Comparison of ENCODE assay signal across 1 cellular context in genomic region chr6:133040025-133040838, GRCh38.
TF ChIP-seq lines count a peak whose summit lies in the region.

No MANE protein-coding gene starts in this region.

TF ChIP-seq in HCT116, 20 proteins besides CTCF, POLR2A, EP300 and RAD21 (continued from another document):
- TF ChIP-seq, protein P1, sequence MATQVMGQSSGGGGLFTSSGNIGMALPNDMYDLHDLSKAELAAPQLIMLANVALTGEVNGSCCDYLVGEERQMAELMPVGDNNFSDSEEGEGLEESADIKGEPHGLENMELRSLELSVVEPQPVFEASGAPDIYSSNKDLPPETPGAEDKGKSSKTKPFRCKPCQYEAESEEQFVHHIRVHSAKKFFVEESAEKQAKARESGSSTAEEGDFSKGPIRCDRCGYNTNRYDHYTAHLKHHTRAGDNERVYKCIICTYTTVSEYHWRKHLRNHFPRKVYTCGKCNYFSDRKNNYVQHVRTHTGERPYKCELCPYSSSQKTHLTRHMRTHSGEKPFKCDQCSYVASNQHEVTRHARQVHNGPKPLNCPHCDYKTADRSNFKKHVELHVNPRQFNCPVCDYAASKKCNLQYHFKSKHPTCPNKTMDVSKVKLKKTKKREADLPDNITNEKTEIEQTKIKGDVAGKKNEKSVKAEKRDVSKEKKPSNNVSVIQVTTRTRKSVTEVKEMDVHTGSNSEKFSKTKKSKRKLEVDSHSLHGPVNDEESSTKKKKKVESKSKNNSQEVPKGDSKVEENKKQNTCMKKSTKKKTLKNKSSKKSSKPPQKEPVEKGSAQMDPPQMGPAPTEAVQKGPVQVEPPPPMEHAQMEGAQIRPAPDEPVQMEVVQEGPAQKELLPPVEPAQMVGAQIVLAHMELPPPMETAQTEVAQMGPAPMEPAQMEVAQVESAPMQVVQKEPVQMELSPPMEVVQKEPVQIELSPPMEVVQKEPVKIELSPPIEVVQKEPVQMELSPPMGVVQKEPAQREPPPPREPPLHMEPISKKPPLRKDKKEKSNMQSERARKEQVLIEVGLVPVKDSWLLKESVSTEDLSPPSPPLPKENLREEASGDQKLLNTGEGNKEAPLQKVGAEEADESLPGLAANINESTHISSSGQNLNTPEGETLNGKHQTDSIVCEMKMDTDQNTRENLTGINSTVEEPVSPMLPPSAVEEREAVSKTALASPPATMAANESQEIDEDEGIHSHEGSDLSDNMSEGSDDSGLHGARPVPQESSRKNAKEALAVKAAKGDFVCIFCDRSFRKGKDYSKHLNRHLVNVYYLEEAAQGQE (IDR thresholded peaks at IDR 0.05; ENCODE audit: low read depth) = no peak
